In the genomic region with DNA sequence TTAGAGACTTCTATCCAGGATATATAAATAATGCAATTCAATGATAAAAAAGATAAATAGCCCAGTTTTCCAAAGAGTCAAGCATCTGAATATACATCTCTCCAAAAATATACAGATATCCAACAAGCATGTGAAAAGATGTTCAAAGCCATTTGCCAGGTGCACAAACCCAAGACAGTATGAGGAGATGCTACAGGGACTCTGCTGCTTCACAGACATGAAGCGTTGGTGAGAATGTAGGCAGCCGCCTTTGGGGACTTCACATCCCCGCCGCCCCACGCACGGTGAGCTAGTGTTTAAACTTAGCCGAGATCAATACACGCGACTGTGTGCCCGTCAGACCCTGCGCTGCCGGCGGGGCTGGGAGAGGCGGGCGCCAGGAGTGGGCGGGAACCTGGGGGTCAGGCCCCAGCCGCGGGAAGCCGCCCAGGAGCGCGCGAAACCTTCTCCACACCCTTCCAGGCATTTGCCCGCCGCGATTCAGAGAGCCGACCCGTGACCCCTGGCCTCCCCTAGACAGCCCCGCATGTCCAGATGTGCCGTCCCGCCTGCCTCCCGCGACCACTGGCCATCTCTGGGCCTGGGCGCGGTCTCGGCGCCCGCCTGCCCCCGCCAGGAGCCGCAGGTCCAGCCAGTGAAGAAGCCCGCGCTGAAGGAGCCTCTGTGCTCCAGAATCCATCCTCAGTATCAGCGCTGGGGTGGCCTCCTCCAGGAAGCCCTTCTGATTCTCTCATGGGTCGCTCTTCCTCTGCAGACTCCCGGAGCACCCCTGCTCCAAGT, we compare ENCODE assay signal across 8 cellular contexts. TPM values are rescaled to one million over a fixed set of nuclear protein-coding genes. Genes with fewer than 3 reads are reported as not detected.
DNase-seq lines count a peak whose midpoint lies in the region; ATAC-seq and TF ChIP-seq lines count a peak whose summit lies in the region.

No MANE protein-coding gene starts in this region.

- H3K9me3 ChIP-seq in WERI-Rb-1 (ENCODE audit: severe bottlenecking) (no peaks in the 10 kb centered on the region), parathyroid adenoma (ENCODE audit: control insufficient read depth, low read length) (no peaks in the 10 kb centered on the region)

- no peaks in the 10 kb centered on the region for H3K36me3 ChIP-seq in WERI-Rb-1
- no peaks in the 10 kb centered on the region for H3K36me3 ChIP-seq in parathyroid adenoma (ENCODE audit: control insufficient read depth, insufficient read depth, low read length)

- TF ChIP-seq CTCF in WERI-Rb-1 (IDR thresholded peaks at IDR 0.05; ENCODE audit: low read depth, low read length), result no peak
- no peak for TF ChIP-seq CTCF in parathyroid adenoma (IDR thresholded peaks at IDR 0.05)

- H3K79me2 ChIP-seq in parathyroid adenoma, result no peaks in the 10 kb centered on the region

- H3K27me3 ChIP-seq in WERI-Rb-1 (ENCODE audit: insufficient read depth, low read depth, severe bottlenecking) (no peaks in the 10 kb centered on the region), parathyroid adenoma (ENCODE audit: control insufficient read depth, insufficient read depth, low read length) (peaks cover 4% of the 10 kb centered on the region)

- H3K27ac ChIP-seq in WERI-Rb-1 (peak overlapping the region; percentile 65), parathyroid adenoma (no peak overlapping the region)

- peak overlapping the region; percentile 59 for H3K4me2 ChIP-seq in parathyroid adenoma (ENCODE audit: low read length)

- peak; percentile 55 for DNase-seq in COLO668 (lab: John Stamatoyannopoulos, UW; ENCODE audit: unreplicated experiment)
- DNase-seq in WERI-Rb-1, result peak; percentile 72
- DNase-seq in SW 1271 (lab: John Stamatoyannopoulos, UW), result no peak
- no peak for DNase-seq in COR-L47 (lab: John Stamatoyannopoulos, UW)

- no peak overlapping the region for H3K9ac ChIP-seq in parathyroid adenoma

- peaks cover 4% of the 10 kb centered on the region for H3K4me1 ChIP-seq in parathyroid adenoma

- ATAC-seq in GM19328 (IDR thresholded peaks at IDR 0.05; ENCODE audit: unreplicated experiment) (peak; percentile 24), HG03196 (IDR thresholded peaks at IDR 0.05; ENCODE audit: unreplicated experiment) (peak; percentile 45), esophagus mucosa (peak; percentile 27)

- H2AFZ ChIP-seq in parathyroid adenoma, result peak overlapping the region; percentile 85

- peak overlapping the region; percentile 77 for H3K4me3 ChIP-seq in WERI-Rb-1 (ENCODE audit: low read depth, low read length)
- H3K4me3 ChIP-seq in parathyroid adenoma (ENCODE audit: low read depth, low read length), result no peak overlapping the region

RNA-seq across cellular contexts. Expression of a gene that starts 0.8 kb away (rescaled TPM):
- total RNA-seq in esophagus mucosa, result 4.1 TPM

RNA-seq across cellular contexts. Expression of a gene that starts 57.8 kb away (rescaled TPM):
- 0.32 TPM for total RNA-seq in esophagus mucosa

Comparison
In these comparisons a context has a peak if more than half of its experiments do, and no peak if none do; other contexts are left out.
1. DNase-seq: peak in COLO668 (single experiment) and WERI-Rb-1 (single experiment); none in SW 1271 (0 of 2) and COR-L47 (single experiment).
2. Peak in every context shown above with its lines, with median percentiles within 50 percentile points of each other: ATAC-seq.